In genomic region chr10:111890046-111890445, GRCh38 we compare ENCODE assay signal across 31 cellular contexts.
"Had no signal": no experiment of that assay in that cellular context is flagged by ENCODE, and none has a peak within 500 bp of the region (broad histone marks: within the 10 kb centered on the region; RNA-seq: fewer than 3 reads in every experiment).

No MANE protein-coding gene starts in this region.

- H3K27ac Mint-ChIP-seq: activated CD4-positive, alpha-beta T cell treated with anti-CD3 and anti-CD28 coated beads, Interleukin-2, amount 10 ng/mL, durations not matched to agents 7 days and 5 days; activated CD8-positive, alpha-beta T cell treated with anti-CD3 and anti-CD28 coated beads for 36 hours; activated naive CD4-positive, alpha-beta T cell treated with anti-CD3 and anti-CD28 coated beads for 36 hours; activated naive CD4-positive, alpha-beta T cell treated with anti-CD3 and anti-CD28 coated beads, Interleukin-2, amount 50 U/mL, for 24 hours; activated naive CD8-positive, alpha-beta T cell treated with anti-CD3 and anti-CD28 coated beads for 36 hours; activated naive CD8-positive, alpha-beta T cell treated with anti-CD3 and anti-CD28 coated beads, Interleukin-2, amount 50 U/mL, for 24 hours; activated T-helper 1 cell treated with anti-CD3 and anti-CD28 coated beads, Interleukin-12 subunit alpha, Interleukin-12 subunit beta, Interleukin-2, Interleukin-4 antibody, amounts not matched to agents 30 ng/mL and 10 ng/mL and 1 ng/mL, durations not matched to agents 14 hours and 24 hours and 36 hours; activated T-helper 2 cell treated with anti-CD3 and anti-CD28 coated beads, Interferon-gamma antibody, Interleukin-2, Interleukin-4, amounts not matched to agents 10 μg/mL and 5 μg/mL and 100 μg/mL, durations not matched to agents 14 hours and 24 hours and 36 hours; effector memory CD8-positive, alpha-beta T cell had no signal

- H3K4me3 ChIP-seq: adrenal gland, body of pancreas, esophagus squamous epithelium had no signal

- H3K4me1 Mint-ChIP-seq: activated CD4-positive, alpha-beta T cell treated with anti-CD3 and anti-CD28 coated beads, Interleukin-2, amount 10 ng/mL, durations not matched to agents 7 days and 5 days; activated naive CD4-positive, alpha-beta T cell treated with anti-CD3 and anti-CD28 coated beads, Interleukin-2, amount 50 U/mL, for 24 hours; activated naive CD8-positive, alpha-beta T cell treated with anti-CD3 and anti-CD28 coated beads for 36 hours; activated naive CD8-positive, alpha-beta T cell treated with anti-CD3 and anti-CD28 coated beads, Interleukin-2, amount 50 U/mL, for 24 hours had no signal

- H3K27me3 Mint-ChIP-seq: activated CD4-positive, alpha-beta T cell treated with anti-CD3 and anti-CD28 coated beads, Interleukin-2, amount 10 ng/mL, durations not matched to agents 7 days and 5 days; activated CD8-positive, alpha-beta T cell treated with anti-CD3 and anti-CD28 coated beads for 36 hours; activated naive CD4-positive, alpha-beta T cell treated with anti-CD3 and anti-CD28 coated beads, Interleukin-2, amount 50 U/mL, for 24 hours; activated naive CD8-positive, alpha-beta T cell treated with anti-CD3 and anti-CD28 coated beads, Interleukin-2, amount 50 U/mL, for 24 hours had no signal

- H3K27ac ChIP-seq: adrenal gland, body of pancreas, epithelial cell of prostate, esophagus squamous epithelium had no signal

- H3K36me3 ChIP-seq: adrenal gland, esophagus squamous epithelium had no signal

- H3K4me1 ChIP-seq: adrenal gland, body of pancreas, esophagus squamous epithelium had no signal

- H3K36me3 Mint-ChIP-seq: activated naive CD4-positive, alpha-beta T cell treated with anti-CD3 and anti-CD28 coated beads, Interleukin-2, amount 50 U/mL, for 24 hours; activated naive CD8-positive, alpha-beta T cell treated with anti-CD3 and anti-CD28 coated beads for 36 hours had no signal

- ATAC-seq: activated CD8-positive, alpha-beta T cell treated with anti-CD3 and anti-CD28 coated beads for 36 hours; activated naive CD8-positive, alpha-beta T cell treated with anti-CD3 and anti-CD28 coated beads, Interleukin-2, amount 50 U/mL, for 24 hours; body of pancreas; effector memory CD8-positive, alpha-beta T cell had no signal

- DNase-seq: activated CD4-positive, alpha-beta T cell treated with anti-CD3 and anti-CD28 coated beads for 1 hour; activated CD4-positive, alpha-beta T cell treated with anti-CD3 and anti-CD28 coated beads for 4 hours; activated CD4-positive, alpha-beta T cell treated with anti-CD3 and anti-CD28 coated beads, Interleukin-2, amount 10 ng/mL, durations not matched to agents 7 days and 5 days; activated CD4-positive, alpha-beta T cell treated with anti-CD3 and anti-CD28 coated beads, Interleukin-2, amount 50 U/mL, for 4 hours; activated CD8-positive, alpha-beta memory T cell treated with anti-CD3 and anti-CD28 coated beads for 24 hours; activated CD8-positive, alpha-beta memory T cell treated with anti-CD3 and anti-CD28 coated beads, Interleukin-2, amount 50 U/mL, for 4 hours; activated CD8-positive, alpha-beta T cell treated with anti-CD3 and anti-CD28 coated beads for 36 hours; activated effector memory CD4-positive, alpha-beta T cell treated with anti-CD3 and anti-CD28 coated beads, Interleukin-2, amount 50 U/mL, for 16 hours; activated naive CD4-positive, alpha-beta T cell treated with anti-CD3 and anti-CD28 coated beads for 36 hours; activated naive CD8-positive, alpha-beta T cell treated with anti-CD3 and anti-CD28 coated beads for 36 hours; activated naive CD8-positive, alpha-beta T cell treated with anti-CD3 and anti-CD28 coated beads, Interleukin-2, amount 50 U/mL, for 24 hours; activated T-cell treated with anti-CD3 and anti-CD28 coated beads, Interleukin-2, amount 50 U/mL, for 1 hour; activated T-cell treated with anti-CD3 and anti-CD28 coated beads, Interleukin-2, amount 50 U/mL, for 48 hours; adrenal gland; amygdala; aorta; body of pancreas; caudate nucleus; cortex of kidney; dermis blood vessel endothelial cell; effector CD4-positive, alpha-beta T cell; effector memory CD8-positive, alpha-beta T cell; esophagus squamous epithelium; head of caudate nucleus; T-helper 2 cell had no signal

- H3K9me3 Mint-ChIP-seq: activated T-helper 1 cell treated with anti-CD3 and anti-CD28 coated beads, Interleukin-12 subunit alpha, Interleukin-12 subunit beta, Interleukin-2, Interleukin-4 antibody, amounts not matched to agents 30 ng/mL and 10 ng/mL and 1 ng/mL, durations not matched to agents 14 hours and 24 hours and 36 hours; activated T-helper 2 cell treated with anti-CD3 and anti-CD28 coated beads, Interferon-gamma antibody, Interleukin-2, Interleukin-4, amounts not matched to agents 10 μg/mL and 5 μg/mL and 100 μg/mL, durations not matched to agents 14 hours and 24 hours and 36 hours had no signal

- FAIRE-seq: colon, frontal cortex had no signal

- H3K4me3 Mint-ChIP-seq: activated CD4-positive, alpha-beta T cell treated with anti-CD3 and anti-CD28 coated beads, Interleukin-2, amount 10 ng/mL, durations not matched to agents 7 days and 5 days; activated CD8-positive, alpha-beta T cell treated with anti-CD3 and anti-CD28 coated beads for 36 hours; activated naive CD4-positive, alpha-beta T cell treated with anti-CD3 and anti-CD28 coated beads for 36 hours; activated naive CD4-positive, alpha-beta T cell treated with anti-CD3 and anti-CD28 coated beads, Interleukin-2, amount 50 U/mL, for 24 hours; activated naive CD8-positive, alpha-beta T cell treated with anti-CD3 and anti-CD28 coated beads for 36 hours; activated naive CD8-positive, alpha-beta T cell treated with anti-CD3 and anti-CD28 coated beads, Interleukin-2, amount 50 U/mL, for 24 hours; activated T-helper 1 cell treated with anti-CD3 and anti-CD28 coated beads, Interleukin-12 subunit alpha, Interleukin-12 subunit beta, Interleukin-2, Interleukin-4 antibody, amounts not matched to agents 30 ng/mL and 10 ng/mL and 1 ng/mL, durations not matched to agents 14 hours and 24 hours and 36 hours; effector memory CD8-positive, alpha-beta T cell had no signal

- H3K27me3 ChIP-seq: adrenal gland, body of pancreas, esophagus squamous epithelium had no signal
